24 cellular contexts compared by ENCODE assay signal in the genomic region with DNA sequence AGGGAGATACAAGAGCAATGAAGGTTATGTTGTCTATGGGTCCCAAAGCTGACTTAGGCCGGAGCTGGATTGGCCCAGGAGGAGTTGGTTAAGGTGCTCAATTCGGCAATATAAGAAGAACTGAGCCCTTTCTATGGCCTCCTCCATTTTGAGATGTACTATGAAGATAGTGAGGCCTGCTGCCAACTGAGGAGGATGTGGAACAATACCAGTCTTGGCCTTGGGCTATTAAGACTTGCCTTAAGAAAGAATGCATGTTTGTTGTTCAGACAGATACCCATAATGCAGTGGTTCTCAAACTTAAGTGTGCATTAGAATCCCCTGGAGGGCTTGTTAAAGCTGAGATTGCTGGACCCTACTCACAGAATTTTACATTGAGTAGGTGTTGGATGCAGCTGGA. TPM values are rescaled to one million over a fixed set of nuclear protein-coding genes. Genes with fewer than 3 reads are reported as not detected.
"Had no signal": no experiment of that assay in that cellular context is flagged by ENCODE, and none has a peak within 500 bp of the region (broad histone marks: within the 10 kb centered on the region; RNA-seq: fewer than 3 reads in every experiment).

No MANE protein-coding gene starts in this region.

- H2AFZ ChIP-seq: neural progenitor cell, parathyroid adenoma had no signal

- H3K27ac ChIP-seq: neural progenitor cell, ovary, parathyroid adenoma, psoas muscle, right lobe of liver, sigmoid colon, stomach, thoracic aorta, thyroid gland, tibial nerve, upper lobe of left lung, vagina had no signal

- H3K9ac ChIP-seq: neural progenitor cell, parathyroid adenoma had no signal

- H3K36me3 ChIP-seq: neural progenitor cell, ovary, right lobe of liver, sigmoid colon, stomach, thoracic aorta, thyroid gland, tibial nerve, upper lobe of left lung, vagina had no signal

- H3K27me3 ChIP-seq: neural progenitor cell, ovary, right lobe of liver, sigmoid colon, stomach, thyroid gland, tibial nerve, upper lobe of left lung, vagina had no signal

- H3K9me3 ChIP-seq: ovary, psoas muscle, right lobe of liver, thoracic aorta, thyroid gland, upper lobe of left lung, vagina had no signal

- H3K4me1 ChIP-seq: neural progenitor cell, psoas muscle, right lobe of liver, sigmoid colon, stomach, tibial nerve, upper lobe of left lung, vagina had no signal

- DNase-seq: occipital lobe; ovary; posterior cingulate gyrus; psoas muscle; right cardiac atrium; right lobe of liver; sigmoid colon; small intestine; stimulated activated CD4-positive, alpha-beta T cell treated with anti-CD3 and anti-CD28 coated beads, Interleukin-15, amount 100 ng/mL, for 24 hours; stimulated activated CD4-positive, alpha-beta T cell treated with anti-CD3 and anti-CD28 coated beads, Interleukin-2, amount 100 ng/mL, for 24 hours; stimulated activated CD4-positive, alpha-beta T cell treated with anti-CD3 and anti-CD28 coated beads, Interleukin-2, amount 100 ng/mL, for 48 hours; stimulated activated CD4-positive, alpha-beta T cell treated with anti-CD3 and anti-CD28 coated beads, Interleukin-4, amount 100 ng/mL, for 24 hours; stimulated activated naive B cell treated with anti-CD40 and anti-IgM and Interleukin-4, amounts not matched to agents 10 μg/mL and 1 μg/mL and 100 μg/mL, for 72 hours; stimulated activated naive CD4-positive, alpha-beta T cell treated with Interleukin-2 at 50 U/mL for 16 hours; stomach; thyroid gland; trophoblast cell; upper lobe of left lung had no signal

- FAIRE-seq: small intestine, urothelium cell line had no signal

- H3K4me3 ChIP-seq: neural progenitor cell, ovary, psoas muscle, right lobe of liver, sigmoid colon, stomach, thoracic aorta, thyroid gland, tibial nerve, upper lobe of left lung, vagina had no signal

- H3K4me2 ChIP-seq: neural progenitor cell had no signal

RNA-seq across cellular contexts. Expression of a gene that starts 24.4 kb away (rescaled TPM):
- total RNA-seq: vagina had no signal
